Comparison of ENCODE assay signal across 1 cellular context in genomic region chr6:37173573-37174195, GRCh38.
TF ChIP-seq lines count a peak whose summit lies in the region.

No MANE protein-coding gene starts in this region.

TF ChIP-seq in K562, 482 proteins besides CTCF, POLR2A, EP300 and RAD21 (continued from another document and continues in another):
- 0 out of 2 replicates have a peak, but pooled peaks have one; percentile 6 for TF ChIP-seq HBP1 (CRISPR knock-in tag; IDR thresholded peaks at IDR 0.05)
- TF ChIP-seq TEAD4 (IDR thresholded peaks at IDR 0.05; ENCODE audit: low read length), result no peak
- TF ChIP-seq TEAD4 (CRISPR knock-in tag; IDR thresholded peaks at IDR 0.05; ENCODE audit: borderline replicate concordance), result no peak
- TF ChIP-seq JUNB (CRISPR knock-in tag; conservative IDR thresholded peaks at IDR 0.05), result no peak
- TF ChIP-seq NFATC3 (IDR thresholded peaks at IDR 0.05), result 0 out of 2 replicates have a peak, but pooled peaks have one; percentile 32
- TF ChIP-seq KDM5B (IDR thresholded peaks at IDR 0.05; ENCODE audit: insufficient replicate concordance, low read depth, low read length), result peak; percentile 30
- peak; percentile 87 for TF ChIP-seq ZNF655 (CRISPR knock-in tag; IDR thresholded peaks at IDR 0.05)
- peak; percentile 19; the same call in 1 of the 2 replicates for TF ChIP-seq PATZ1 (CRISPR knock-in tag; IDR thresholded peaks at IDR 0.05; ENCODE audit: borderline replicate concordance)
- TF ChIP-seq NBN (IDR thresholded peaks at IDR 0.05; ENCODE audit: low read depth), result no peak
- peak; percentile 33; the same call in 1 of the 2 replicates for TF ChIP-seq ZNF696 (CRISPR knock-in tag; conservative IDR thresholded peaks at IDR 0.05)
- TF ChIP-seq CXXC5 (CRISPR knock-in tag; IDR thresholded peaks at IDR 0.05), result peak; percentile 40; the same call in 1 of the 2 replicates
- peak; percentile 44; the same call in 1 of the 2 replicates for TF ChIP-seq ZEB2 (IDR thresholded peaks at IDR 0.05)
- TF ChIP-seq NKRF (IDR thresholded peaks at IDR 0.05; ENCODE audit: borderline replicate concordance), result 0 out of 2 replicates have a peak, but pooled peaks have one; percentile 17
- TF ChIP-seq ZNF551 (CRISPR knock-in tag; IDR thresholded peaks at IDR 0.05), result 0 out of 2 replicates have a peak, but pooled peaks have one; percentile 29
- TF ChIP-seq HDAC2 (IDR thresholded peaks at IDR 0.05), result 0 out of 2 replicates have a peak, but pooled peaks have one; percentile 36
- TF ChIP-seq ATF3 (IDR thresholded peaks at IDR 0.05), result peak; percentile 86
- no peak for TF ChIP-seq ATF3 (CRISPR knock-in tag; conservative IDR thresholded peaks at IDR 0.05)
- TF ChIP-seq PML (IDR thresholded peaks at IDR 0.05; ENCODE audit: low read length), result 0 out of 2 replicates have a peak, but pooled peaks have one; percentile 13
- no peak for TF ChIP-seq PBX2 (CRISPR knock-in tag; IDR thresholded peaks at IDR 0.05; ENCODE audit: low read depth)
- peak; percentile 56; the same call in 1 of the 2 replicates for TF ChIP-seq PBX2 (tag; conservative IDR thresholded peaks at IDR 0.05; ENCODE audit: low read depth)
- TF ChIP-seq MAFG (tag; conservative IDR thresholded peaks at IDR 0.05), result no peak
- TF ChIP-seq FOXK2 (conservative IDR thresholded peaks at IDR 0.05 in 1 of 2, IDR thresholded peaks at IDR 0.05 in 1 of 2; ENCODE audit: low read depth in 2 of 2), result 0 out of 4 replicates have a peak, but pooled peaks of 1 of the 2 experiments have one; percentile 1
- TF ChIP-seq USF1 (CRISPR knock-in tag; IDR thresholded peaks at IDR 0.05), result no peak
- 0 out of 2 replicates have a peak, but pooled peaks have one; percentile 28 for TF ChIP-seq ZFP1 (CRISPR knock-in tag; IDR thresholded peaks at IDR 0.05)
- no peak for TF ChIP-seq ZNF609 (CRISPR knock-in tag; IDR thresholded peaks at IDR 0.05; ENCODE audit: borderline replicate concordance)
- TF ChIP-seq POLR2B (IDR thresholded peaks at IDR 0.05; ENCODE audit: low read depth, partially characterized antibody), result peak; percentile 58
- TF ChIP-seq RREB1 (CRISPR knock-in tag; IDR thresholded peaks at IDR 0.05), result peak; percentile 80; the same call in 1 of the 2 replicates
- TF ChIP-seq ZBTB1 (CRISPR knock-in tag; IDR thresholded peaks at IDR 0.05; ENCODE audit: borderline replicate concordance, low read depth), result 0 out of 2 replicates have a peak, but pooled peaks have one; percentile 44
- peak; percentile 81; the same call in 1 of the 2 replicates for TF ChIP-seq HEY1 (CRISPR knock-in tag; IDR thresholded peaks at IDR 0.05; ENCODE audit: borderline replicate concordance)
- no peak for TF ChIP-seq ZNF778 (CRISPR knock-in tag; IDR thresholded peaks at IDR 0.05)
- no peak for TF ChIP-seq RBM39 (optimal IDR thresholded peaks at IDR 0.05; ENCODE audit: low read depth, low read length)
- 0 out of 2 replicates have a peak, but pooled peaks have one; percentile 16 for TF ChIP-seq ZNF263 (CRISPR knock-in tag; IDR thresholded peaks at IDR 0.05; ENCODE audit: borderline replicate concordance)
- no peak for TF ChIP-seq STAT5B (CRISPR knock-in tag; IDR thresholded peaks at IDR 0.05)
- TF ChIP-seq CTBP1 (IDR thresholded peaks at IDR 0.05; ENCODE audit: borderline replicate concordance), result peak; percentile 93
